ENCODE assay signal across 1 cellular context in genomic region chr6:17972978-17973622, GRCh38.
TF ChIP-seq lines count a peak whose summit lies in the region.

No MANE protein-coding gene starts in this region.

TF ChIP-seq in HepG2, 621 proteins besides CTCF, POLR2A, EP300 and RAD21 (continued from another document):
- TF ChIP-seq ATF3 (CRISPR knock-in tag; IDR thresholded peaks at IDR 0.05) (no peak), HMG20A (CRISPR knock-in tag; IDR thresholded peaks at IDR 0.05; ENCODE audit: borderline replicate concordance) (no peak), TSC22D2 (CRISPR knock-in tag; IDR thresholded peaks at IDR 0.05; ENCODE audit: borderline replicate concordance) (no peak), STAG1 (CRISPR knock-in tag; IDR thresholded peaks at IDR 0.05) (no peak), BHLHE40 (IDR thresholded peaks at IDR 0.05; ENCODE audit: low read length) (no peak), PCBP1 (IDR thresholded peaks at IDR 0.05; ENCODE audit: borderline replicate concordance, low read depth, low read length) (no peak), ETV6 (CRISPR knock-in tag; conservative IDR thresholded peaks at IDR 0.05) (no peak), ZMYM4 (CRISPR knock-in tag; IDR thresholded peaks at IDR 0.05) (no peak), FLYWCH1 (CRISPR knock-in tag; IDR thresholded peaks at IDR 0.05) (no peak)
TF ChIP-seq in HepG2: peak in this region for 0.
